27 cellular contexts compared by ENCODE assay signal in the genomic region with DNA sequence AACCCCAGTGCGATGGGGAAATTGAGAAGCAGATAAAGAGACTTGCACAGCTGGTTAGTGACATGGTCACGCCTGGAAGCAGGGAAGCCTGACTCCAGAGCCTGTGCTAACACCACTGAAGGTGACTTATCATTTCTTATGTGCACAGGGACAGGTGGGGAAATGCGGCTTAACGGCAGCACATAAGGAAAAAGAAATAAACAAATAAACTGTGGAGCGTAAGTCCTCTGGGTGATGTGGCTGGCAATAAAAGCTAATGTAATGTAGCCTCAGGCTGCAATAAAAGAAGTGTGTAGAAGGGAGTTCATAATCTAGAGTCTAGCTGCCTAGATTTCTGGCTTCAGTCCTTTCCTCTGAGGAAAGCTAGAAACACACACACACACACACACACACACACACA. TPM values are rescaled to one million over a fixed set of nuclear protein-coding genes. Genes with fewer than 3 reads are reported as not detected.
A peak's percentile ranks its signal among the peaks of the same experiment; 100 is the strongest.
DNase-seq lines count a peak whose midpoint lies in the region; ATAC-seq and TF ChIP-seq lines count a peak whose summit lies in the region.
"Had no signal": no experiment of that assay in that cellular context is flagged by ENCODE, and none has a peak within 500 bp of the region (broad histone marks: within the 10 kb centered on the region; RNA-seq: fewer than 3 reads in every experiment).

No MANE protein-coding gene starts in this region.

- peak overlapping the region; percentile 35; the same call in 1 of the 2 replicates for H3K4me2 ChIP-seq in PC-3 (ENCODE audit: low read length)

- H3K27ac ChIP-seq in PC-3 (ENCODE audit: low read length) (peak overlapping the region; percentile 31; the same call in 1 of the 2 replicates), transverse colon (peak overlapping the region; percentile 48 to 67 (median 62))
- H3K27ac ChIP-seq: GM23248, tibial nerve had no signal

- intact Hi-C loops in PC-3 (cut with micrococcal nuclease), result loop anchor here (10.0 kb wide), 2 partner anchors 117 to 637 kb away; no protein-coding TSS in a partner anchor
- intact Hi-C loops in transverse colon (cut with DNase I; ENCODE audit: low total_unique reads), result no loop called here

- 32 to 54% methylated on average over 5 of the region's 5 CpGs for WGBS in transverse colon (ENCODE audit: low coverage in 1 of 2), 2 donors

- in situ Hi-C loops in transverse colon (cut with MboI; ENCODE audit: low pct_ligation_motif_present in 1 of 4, low pct_unique_long_range_greater_than_20kb in 1 of 4, low sequenced_read_pairs in 3 of 4), result loop anchor here in 3 of 4 donors (25.0 kb wide), 3 partner anchors 699 to 1749 kb away; no protein-coding TSS in a partner anchor

- CTCF ChIA-PET in HEK293T (lab: Yijun Ruan, JAX), result no interaction called here
- CTCF ChIA-PET in PC-3 (lab: Charles Lee), result no interaction called here

- POLR2A ChIA-PET in HEK293T (lab: Yijun Ruan, JAX), result no interaction called here
- POLR2A ChIA-PET in PC-3 (lab: Charles Lee; ENCODE audit: unreplicated experiment), result interaction anchor here (0.5 to 0.8 kb wide), 3 partner anchors 11 to 429 kb away, joined by 3 to 5 read pairs (median 3); no protein-coding TSS in a partner anchor

- DNase-seq in HEK293T (ENCODE audit: extremely low spot score), result peak; percentile 8
- DNase-seq in PC-3, result peak; percentile 88
- peak; percentile 54 for DNase-seq in fibroblast of villous mesenchyme (ENCODE audit: low read depth)
- peak; percentile 67 for DNase-seq in transverse colon
- no peak for DNase-seq in NCI-H1048 (lab: John Stamatoyannopoulos, UW)
- no peak for DNase-seq in stimulated activated CD4-positive, alpha-beta T cell treated with anti-CD3 and anti-CD28 coated beads, Interleukin-4, amount 100 ng/mL, for 24 hours
- DNase-seq: activated B cell treated with CpG ODN at 0.5 μM for 24 hours; activated CD8-positive, alpha-beta memory T cell treated with anti-CD3 and anti-CD28 coated beads, Interleukin-2, amount 10 ng/mL, durations not matched to agents 7 days and 5 days; activated gamma-delta T cell treated with Interleukin-2 at 50 U/mL for 16 hours; activated naive CD8-positive, alpha-beta T cell treated with anti-CD3 and anti-CD28 coated beads, Interleukin-2, amount 10 ng/mL, durations not matched to agents 7 days and 5 days; activated T-cell treated with anti-CD3 and anti-CD28 coated beads, Interleukin-2, amount 50 U/mL, for 48 hours; aorta; C1 segment of cervical spinal cord; COR-L47; erythroblast; GM23248; islet precursor cell; left ventricle myocardium superior; MG63; NCI-H1417; NCI-H2029; stimulated activated CD4-positive, alpha-beta T cell treated with anti-CD3 and anti-CD28 coated beads, Interleukin-15, amount 100 ng/mL, for 24 hours; T-cell had no signal

- H3K79me2 ChIP-seq in PC-3 (ENCODE audit: low read length), result peaks cover 95% of the 10 kb centered on the region

- no peak for TF ChIP-seq POLR2A in transverse colon (IDR thresholded peaks at IDR 0.05)

- no peaks in the 10 kb centered on the region for H3K9me3 ChIP-seq in PC-3 (ENCODE audit: low read length)
- no peaks in the 10 kb centered on the region for H3K9me3 ChIP-seq in transverse colon
- H3K9me3 ChIP-seq: MG63, tibial nerve had no signal

- no peaks in the 10 kb centered on the region for H3K9me2 ChIP-seq in PC-3 (replicated peaks; ENCODE audit: low read length)

- H4K20me1 ChIP-seq in PC-3 (ENCODE audit: low read length), result peaks cover 68% of the 10 kb centered on the region

- no TSS peak for BruUV-seq in PC-3 (replicated peaks; lab: Mats Ljungman, UMichigan)

- H3K36me3 ChIP-seq in PC-3 (ENCODE audit: low read depth, low read length) (peaks cover 34% of the 10 kb centered on the region; the same call in 1 of the 2 replicates), transverse colon (no peaks in the 10 kb centered on the region)
- H3K36me3 ChIP-seq: MG63, tibial nerve had no signal

- no peak for TF ChIP-seq CTCF in PC-3 (conservative IDR thresholded peaks at IDR 0.05; ENCODE audit: low read depth, low read length)
- no peak for TF ChIP-seq CTCF in fibroblast of villous mesenchyme (IDR thresholded peaks at IDR 0.05; ENCODE audit: insufficient read depth, low read depth, low read length)
- TF ChIP-seq CTCF in transverse colon (IDR thresholded peaks at IDR 0.05), result no peak

- H3K4me3 ChIP-seq in PC-3 (ENCODE audit: low read length), result no peak overlapping the region
- no peak overlapping the region for H3K4me3 ChIP-seq in fibroblast of villous mesenchyme (ENCODE audit: low read depth, low read length)
- no peak overlapping the region for H3K4me3 ChIP-seq in transverse colon
- H3K4me3 ChIP-seq: GM23248, K562, MG63, tibial nerve had no signal

- ATAC-seq in PC-3, result peak; percentile 74
- no peak for ATAC-seq in HG03521 (IDR thresholded peaks at IDR 0.05; ENCODE audit: unreplicated experiment)
- ATAC-seq: activated CD8-positive, alpha-beta memory T cell treated with anti-CD3 and anti-CD28 coated beads, Interleukin-2, amount 10 ng/mL, durations not matched to agents 7 days and 5 days; K562; left ventricle myocardium superior; stimulated activated effector memory CD8-positive, alpha-beta T cell treated with anti-CD3 and anti-CD28 coated beads, Interleukin-12 subunit alpha, Interleukin-12 subunit beta, amount 100 ng/mL, for 72 hours; T-cell had no signal

- H3F3A ChIP-seq in PC-3 (ENCODE audit: low read length, unreplicated experiment), result peaks cover 3% of the 10 kb centered on the region

- H3K27me3 ChIP-seq in PC-3 (ENCODE audit: low read length) (no peaks in the 10 kb centered on the region), transverse colon (no peaks in the 10 kb centered on the region)
- H3K27me3 ChIP-seq: MG63, tibial nerve had no signal

- H3K9ac ChIP-seq in PC-3 (ENCODE audit: low read length), result no peak overlapping the region
- H3K9ac ChIP-seq: GM23248 had no signal

- no peak overlapping the region for H2AFZ ChIP-seq in PC-3 (ENCODE audit: low read length)
- H2AFZ ChIP-seq: GM23248 had no signal

- H3K4me1 ChIP-seq in PC-3 (ENCODE audit: insufficient read depth, low read length) (peaks cover 27% of the 10 kb centered on the region), transverse colon (peaks cover 0 to 29% (median 11%) of the 10 kb centered on the region in 4 donors)

- no peak for TF ChIP-seq EP300 in transverse colon (IDR thresholded peaks at IDR 0.05; ENCODE audit: low read depth)

TF ChIP-seq in HEK293T, 16 proteins besides CTCF, POLR2A, EP300 and RAD21:
- no peak for TF ChIP-seq ZNF384 (IDR thresholded peaks at IDR 0.05)
- no peak for TF ChIP-seq SUZ12 (IDR thresholded peaks at IDR 0.05)
- no peak for TF ChIP-seq TARDBP (IDR thresholded peaks at IDR 0.05)
- no peak for TF ChIP-seq HDGF (IDR thresholded peaks at IDR 0.05; ENCODE audit: borderline replicate concordance)
- TF ChIP-seq SP1 (IDR thresholded peaks at IDR 0.05), result no peak
- TF ChIP-seq BHLHE40 (IDR thresholded peaks at IDR 0.05; ENCODE audit: borderline replicate concordance), result no peak
- TF ChIP-seq FOXK2 (IDR thresholded peaks at IDR 0.05), result no peak
- no peak for TF ChIP-seq NFRKB (IDR thresholded peaks at IDR 0.05)
- TF ChIP-seq PKNOX1 (IDR thresholded peaks at IDR 0.05), result no peak
- no peak for TF ChIP-seq FOXA1 (IDR thresholded peaks at IDR 0.05)
- no peak for TF ChIP-seq LEF1 (IDR thresholded peaks at IDR 0.05; ENCODE audit: borderline replicate concordance)
- no peak for TF ChIP-seq FOXM1 (IDR thresholded peaks at IDR 0.05; ENCODE audit: borderline replicate concordance)
- no peak for TF ChIP-seq ARNT (IDR thresholded peaks at IDR 0.05)
TF ChIP-seq in HEK293T: peak in this region for 0.

RNA-seq across cellular contexts. Expression of gene CDH11, which starts 10.6 kb away (rescaled TPM):
- total RNA-seq in PC-3 (2014; rRNA removed) (111 and 172 TPM in 2 replicates), fibroblast of villous mesenchyme (265 and 290 TPM in 2 replicates), transverse colon (100 to 1,000 TPM in 1 of 4 donors, 10 to 100 TPM in 1, 1 to 10 TPM in 2; 8.2 to 141 (median 9.2) TPM)
- total RNA-seq: activated B cell treated with CpG ODN at 0.5 μM for 24 hours; activated CD8-positive, alpha-beta memory T cell treated with anti-CD3 and anti-CD28 coated beads, Interleukin-2, amount 10 ng/mL, durations not matched to agents 7 days and 5 days; activated naive CD8-positive, alpha-beta T cell treated with anti-CD3 and anti-CD28 coated beads, Interleukin-2, amount 10 ng/mL, durations not matched to agents 7 days and 5 days had no signal

Comparison
In these comparisons a context has a peak if more than half of its experiments do, and no peak if none do; other contexts are left out.
1. DNase-seq: peak in HEK293T (single experiment), PC-3 (single experiment), fibroblast of villous mesenchyme (single experiment) and transverse colon (single experiment); none in NCI-H1048 (single experiment) and stimulated activated CD4-positive, alpha-beta T cell treated with anti-CD3 and anti-CD28 coated beads, Interleukin-4, amount 100 ng/mL, for 24 hours (single experiment).